In genomic region chr12:66235626-66236281, GRCh38 we compare ENCODE assay signal across 8 cellular contexts. TPM values are rescaled to one million over a fixed set of nuclear protein-coding genes. Genes with fewer than 3 reads are reported as not detected.
A peak's percentile ranks its signal among the peaks of the same experiment; 100 is the strongest.
DNase-seq lines count a peak whose midpoint lies in the region; ATAC-seq, FAIRE-seq and TF ChIP-seq lines count a peak whose summit lies in the region.

No MANE protein-coding gene starts in this region.

- 35 to 55% methylated on average over 5 of the region's 5 CpGs for WGBS in pancreas, 2 donors

- ATAC-seq in pancreas, result no peak
- ATAC-seq in HG03342 (IDR thresholded peaks at IDR 0.05; ENCODE audit: unreplicated experiment), result no peak
- ATAC-seq in HG03280 (IDR thresholded peaks at IDR 0.05; ENCODE audit: unreplicated experiment), result no peak
- ATAC-seq in HG03521 (IDR thresholded peaks at IDR 0.05; ENCODE audit: unreplicated experiment), result no peak
- ATAC-seq in HG03095 (IDR thresholded peaks at IDR 0.05; ENCODE audit: unreplicated experiment), result no peak

- TF ChIP-seq CTCF in GM10266 (IDR thresholded peaks at IDR 0.05; ENCODE audit: control insufficient read depth, insufficient read depth, low read depth, missing control alignments), result no peak
- no peak for TF ChIP-seq CTCF in OCI-LY1 (IDR thresholded peaks at IDR 0.05; ENCODE audit: low read length)
- no peak for TF ChIP-seq CTCF in epithelial cell of proximal tubule (conservative IDR thresholded peaks at IDR 0.05; ENCODE audit: low read depth, low read length)
- no peak for TF ChIP-seq CTCF in pancreas (IDR thresholded peaks at IDR 0.05)

- H3K9ac ChIP-seq in OCI-LY1 (ENCODE audit: low read length), result peak overlapping the region; percentile 62; the same call in 1 of the 2 replicates

- H3K4me2 ChIP-seq in OCI-LY1 (ENCODE audit: low read length), result peak overlapping the region; percentile 74

- no peaks in the 10 kb centered on the region for H4K20me1 ChIP-seq in OCI-LY1 (ENCODE audit: insufficient read depth, low read length)

- H3K4me1 ChIP-seq in OCI-LY1 (ENCODE audit: insufficient read depth, low read length, severe bottlenecking), result peaks cover 10% of the 10 kb centered on the region
- H3K4me1 ChIP-seq in pancreas, result peaks cover 0 to 6% (median 0%) of the 10 kb centered on the region in 3 donors

- no peaks in the 10 kb centered on the region for H3K27me3 ChIP-seq in OCI-LY1 (ENCODE audit: insufficient read depth, low read length)
- H3K27me3 ChIP-seq in pancreas, result no peaks in the 10 kb centered on the region

- FAIRE-seq in pancreas (lab: Jason Lieb, UNC), result no peak

- intact Hi-C loops in pancreas (cut with DNase I), result no loop called here

- no peaks in the 10 kb centered on the region for H3F3A ChIP-seq in OCI-LY1 (ENCODE audit: insufficient read depth, low read length)

- H3K9me2 ChIP-seq in OCI-LY1 (ENCODE audit: low read depth, low read length), result no peaks in the 10 kb centered on the region

- H3K27ac ChIP-seq in OCI-LY1 (ENCODE audit: low read depth, low read length, poor library complexity, severe bottlenecking), result no peak overlapping the region
- H3K27ac ChIP-seq in pancreas, result no peak overlapping the region

- peak overlapping the region; percentile 64 for H3K4me3 ChIP-seq in OCI-LY1 (ENCODE audit: low read depth, low read length, poor library complexity, severe bottlenecking)
- H3K4me3 ChIP-seq in epithelial cell of proximal tubule (ENCODE audit: low read depth, low read length), result peak overlapping the region; percentile 49
- peak overlapping the region in 3 of 4 donors; percentile 13 to 53 (median 32) for H3K4me3 ChIP-seq in pancreas

- H3K79me2 ChIP-seq in OCI-LY1 (ENCODE audit: insufficient read depth, low read length), result no peaks in the 10 kb centered on the region

- H3K36me3 ChIP-seq in OCI-LY1 (ENCODE audit: insufficient read depth, low read length) (no peaks in the 10 kb centered on the region), pancreas (no peaks in the 10 kb centered on the region)

- H3K9me3 ChIP-seq in OCI-LY1 (ENCODE audit: low read length) (no peaks in the 10 kb centered on the region), pancreas (no peaks in the 10 kb centered on the region)

- DNase-seq in GM10266 (ENCODE audit: extremely low spot score) (peak; percentile 47), epithelial cell of proximal tubule (ENCODE audit: low read depth) (no peak), pancreas (no peak)

- H2AFZ ChIP-seq in OCI-LY1 (ENCODE audit: low read length), result 0 out of 2 replicates have a peak overlapping the region, but pooled peaks have one; percentile 63

RNA-seq across cellular contexts. Expression of gene IRAK3, which starts 46.7 kb away (rescaled TPM):
- total RNA-seq in epithelial cell of proximal tubule (0.81 and 1.9 TPM in 2 replicates), pancreas (1 to 10 TPM in 4 of 6 donors, under 1 TPM in 2; 0.55 to 5.3 (median 1.8) TPM)
- 1 to 10 TPM; 1.1 TPM for polyA plus RNA-seq in pancreas
